ENCODE assay signal across 1 cellular context in the genomic region with DNA sequence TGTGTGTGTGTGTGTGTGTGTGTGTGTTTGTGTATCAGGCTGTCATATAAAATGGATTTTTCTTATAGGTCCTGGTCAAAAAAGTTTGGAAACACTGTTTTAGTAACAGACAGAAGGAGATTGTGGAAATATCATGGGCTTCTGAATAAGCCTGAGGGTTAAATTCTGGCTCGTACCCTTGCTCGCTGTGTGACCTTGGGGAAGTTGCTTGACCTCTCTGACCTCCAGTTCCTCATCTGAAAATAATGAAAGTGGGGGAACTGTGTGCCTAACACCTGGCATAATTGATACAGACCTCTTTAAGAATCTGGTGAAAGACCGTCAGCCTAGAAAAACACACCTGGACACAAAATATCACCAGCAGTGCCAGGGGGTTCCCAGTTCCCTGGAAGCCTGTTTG.
A peak's percentile ranks its signal among the peaks of the same experiment; 100 is the strongest.
TF ChIP-seq lines count a peak whose summit lies in the region.

No MANE protein-coding gene starts in this region.

TF ChIP-seq in WTC11, 78 proteins besides CTCF, POLR2A, EP300 and RAD21:
- TF ChIP-seq GTF2I (CRISPR knock-in tag; conservative IDR thresholded peaks at IDR 0.05) (peak; percentile 17; the same call in 1 of the 2 replicates), ZNF396 (CRISPR knock-in tag; IDR thresholded peaks at IDR 0.05; ENCODE audit: borderline replicate concordance) (no peak), FOXP1 (CRISPR knock-in tag; IDR thresholded peaks at IDR 0.05; ENCODE audit: borderline replicate concordance) (no peak)
